ENCODE assay signal across 1 cellular context in the genomic region with DNA sequence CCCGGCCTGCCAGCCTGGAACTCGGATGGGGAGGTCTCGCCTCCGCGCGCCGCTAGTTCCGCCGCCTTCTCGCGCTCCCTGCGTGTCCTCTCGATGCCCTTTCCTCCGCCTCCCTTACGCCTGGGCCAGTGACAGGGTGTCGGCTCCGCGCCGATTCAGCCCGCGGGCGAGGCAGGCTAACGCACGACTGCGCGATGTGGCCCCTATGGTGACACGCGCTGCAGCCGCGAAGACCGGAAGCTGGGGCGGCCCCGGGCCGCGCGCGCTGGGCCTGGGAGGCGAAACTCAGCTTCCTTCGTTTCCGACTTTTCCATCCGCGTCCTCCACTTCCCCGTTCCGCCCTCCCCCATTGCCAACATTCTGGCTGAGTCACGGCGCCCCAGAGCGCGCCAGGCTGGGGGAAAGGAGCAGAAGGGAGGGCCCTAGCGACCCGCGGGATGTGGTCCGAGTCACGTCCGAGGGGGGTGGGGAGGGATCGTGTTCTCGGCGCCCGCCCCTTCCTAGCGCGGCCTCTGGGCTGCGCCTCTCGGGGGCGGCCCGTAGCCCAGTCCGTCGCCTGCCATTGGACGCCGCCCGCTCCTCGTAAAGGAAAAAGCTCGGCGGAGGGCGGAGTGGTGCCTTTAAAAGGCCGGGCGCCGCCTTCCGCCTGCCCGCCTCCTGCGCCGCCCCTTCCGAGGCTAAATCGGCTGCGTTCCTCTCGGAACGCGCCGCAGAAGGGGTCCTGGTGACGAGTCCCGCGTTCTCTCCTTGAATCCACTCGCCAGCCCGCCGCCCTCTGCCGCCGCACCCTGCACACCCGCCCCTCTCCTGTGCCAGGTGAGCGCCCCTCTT.
TF ChIP-seq lines count a peak whose summit lies in the region.

TSS of gene ALDOA (plus strand) at position 649 of the 831 bp plus-strand sequence. CDS start 1,138 bp downstream, outside the sequence.

TF ChIP-seq in K562, 482 proteins besides CTCF, POLR2A, EP300 and RAD21 (continued from another document):
- TF ChIP-seq KLF1 (tag; IDR thresholded peaks at IDR 0.05) (no peak; the same call in 1 of the 2 replicates), THAP12 (CRISPR knock-in tag; IDR thresholded peaks at IDR 0.05) (peak; percentile 77; the same call in 1 of the 2 replicates), POLR3A (IDR thresholded peaks at IDR 0.05; ENCODE audit: borderline replicate concordance, extremely low read depth, insufficient read depth, insufficient read length) (no peak), MXI1 (IDR thresholded peaks at IDR 0.05; ENCODE audit: low read depth, low read length) (0 out of 2 replicates have a peak, but pooled peaks have one; percentile 28), ZNF280A (IDR thresholded peaks at IDR 0.05; ENCODE audit: low read depth, partially characterized antibody) (no peak), SAP30 (IDR thresholded peaks at IDR 0.05; ENCODE audit: borderline replicate concordance, insufficient read depth, low read depth, low read length, poor library complexity, severe bottlenecking) (peak; percentile 86), ZNF77 (CRISPR knock-in tag; IDR thresholded peaks at IDR 0.05) (no peak), CBX3 (IDR thresholded peaks at IDR 0.05; ENCODE audit: borderline replicate concordance in 1 of 2, low read length in 2 of 2) (no peak), CBX5 (IDR thresholded peaks at IDR 0.05; ENCODE audit: borderline replicate concordance, low read depth) (0 out of 2 replicates have a peak, but pooled peaks have one; percentile 56), SRSF7 (optimal IDR thresholded peaks at IDR 0.05; ENCODE audit: low read depth, low read length) (no peak), MCM2 (IDR thresholded peaks at IDR 0.05; ENCODE audit: low read depth) (no peak), ZFX (CRISPR knock-in tag; IDR thresholded peaks at IDR 0.05) (peak; percentile 95), POU5F1 (IDR thresholded peaks at IDR 0.05; ENCODE audit: borderline replicate concordance, low read depth, low read length, partially characterized antibody) (peak; percentile 40), REST (CRISPR knock-in tag; IDR thresholded peaks at IDR 0.05; ENCODE audit: low read depth) (peak; percentile 79; the same call in 1 of the 2 replicates), HMG20B (CRISPR knock-in tag; IDR thresholded peaks at IDR 0.05) (no peak), PURB (CRISPR knock-in tag; IDR thresholded peaks at IDR 0.05; ENCODE audit: low read depth) (no peak), JUN (IDR thresholded peaks at IDR 0.05; ENCODE audit: borderline replicate concordance, low read depth, low read length) (peak; percentile 69), JUN (CRISPR knock-in tag; IDR thresholded peaks at IDR 0.05; ENCODE audit: borderline replicate concordance) (peak; percentile 95)
- TF ChIP-seq, protein P1, sequence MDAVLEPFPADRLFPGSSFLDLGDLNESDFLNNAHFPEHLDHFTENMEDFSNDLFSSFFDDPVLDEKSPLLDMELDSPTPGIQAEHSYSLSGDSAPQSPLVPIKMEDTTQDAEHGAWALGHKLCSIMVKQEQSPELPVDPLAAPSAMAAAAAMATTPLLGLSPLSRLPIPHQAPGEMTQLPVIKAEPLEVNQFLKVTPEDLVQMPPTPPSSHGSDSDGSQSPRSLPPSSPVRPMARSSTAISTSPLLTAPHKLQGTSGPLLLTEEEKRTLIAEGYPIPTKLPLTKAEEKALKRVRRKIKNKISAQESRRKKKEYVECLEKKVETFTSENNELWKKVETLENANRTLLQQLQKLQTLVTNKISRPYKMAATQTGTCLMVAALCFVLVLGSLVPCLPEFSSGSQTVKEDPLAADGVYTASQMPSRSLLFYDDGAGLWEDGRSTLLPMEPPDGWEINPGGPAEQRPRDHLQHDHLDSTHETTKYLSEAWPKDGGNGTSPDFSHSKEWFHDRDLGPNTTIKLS (IDR thresholded peaks at IDR 0.05; ENCODE audit: borderline replicate concordance, low read depth), result peak; percentile 90
